ENCODE assay signal across 9 cellular contexts in genomic region chr17:78356163-78356713, GRCh38. TPM values are rescaled to one million over a fixed set of nuclear protein-coding genes. Genes with fewer than 3 reads are reported as not detected.
DNase-seq lines count a peak whose midpoint lies in the region; ATAC-seq, FAIRE-seq and TF ChIP-seq lines count a peak whose summit lies in the region.
"Had no signal": no experiment of that assay in that cellular context is flagged by ENCODE, and none has a peak within 500 bp of the region (broad histone marks: within the 10 kb centered on the region; RNA-seq: fewer than 3 reads in every experiment).

No MANE protein-coding gene starts in this region.

- no peak for TF ChIP-seq CTCF in Panc1 (IDR thresholded peaks at IDR 0.05)
- no peak for TF ChIP-seq CTCF in D721Med (IDR thresholded peaks at IDR 0.05; ENCODE audit: insufficient read depth, missing control alignments)

- CTCF ChIA-PET in Panc1 (lab: Charles Lee), result interaction anchor here (0.5 kb wide), 1 partner anchor 14 kb away, joined by 10 read pairs; no protein-coding TSS in a partner anchor

- ATAC-seq in GM18870 (IDR thresholded peaks at IDR 0.05; ENCODE audit: unreplicated experiment), result peak; percentile 62
- peak; percentile 43 for ATAC-seq in HG02943 (IDR thresholded peaks at IDR 0.05; ENCODE audit: low read depth, unreplicated experiment)
- no peak for ATAC-seq in Panc1

- no peaks in the 10 kb centered on the region for H3K27me3 ChIP-seq in Panc1 (ENCODE audit: control insufficient read depth, insufficient read depth, low read length)
- H3K27me3 ChIP-seq: ovary had no signal

- peaks cover 63% of the 10 kb centered on the region for H3K4me1 ChIP-seq in Panc1 (ENCODE audit: control insufficient read depth, insufficient read depth, low read length)

- in situ Hi-C loops in Panc1 (cut with HindIII; ENCODE audit: low pct_unique_long_range_greater_than_20kb, low sequenced_read_pairs), result no loop called here

- POLR2A ChIA-PET in Panc1 (lab: Charles Lee), result interaction anchor here (0.6 kb wide), 2 partner anchors 43 to 260 kb away, joined by 3 to 4 read pairs; no protein-coding TSS in a partner anchor

- no peak for FAIRE-seq in D721Med (lab: Jason Lieb, UNC)

- no TSS peak for BruUV-seq in Panc1 (replicated peaks; lab: Mats Ljungman, UMichigan)

- DNase-seq in Panc1 (ENCODE audit: low read depth, low spot score), result no peak
- DNase-seq in activated T-helper 1 cell treated with Interleukin-2 at 50 U/mL for 16 hours (ENCODE audit: low read depth), result peak; percentile 79
- peak; percentile 89 for DNase-seq in germinal center (ENCODE audit: low spot score)
- DNase-seq in stimulated activated CD4-positive, alpha-beta T cell treated with anti-CD3 and anti-CD28 coated beads, Interleukin-12 subunit alpha, Interleukin-12 subunit beta, amount 100 ng/mL, for 48 hours (ENCODE audit: low read depth in 2 of 3, low spot score in 1 of 3), result peak; percentile 83 to 91 (median 85)
- DNase-seq in NCI-H510A (lab: John Stamatoyannopoulos, UW), result no peak
- no peak for DNase-seq in D721Med (ENCODE audit: insufficient read length, low spot score)

- H3K36me3 ChIP-seq in Panc1 (ENCODE audit: control insufficient read depth, insufficient read depth, low read length), result peaks cover 10% of the 10 kb centered on the region; the same call in 1 of the 2 replicates
- H3K36me3 ChIP-seq: ovary had no signal

- peak overlapping the region; percentile 24 to 98 for H3K4me3 ChIP-seq in Panc1 (ENCODE audit: low read depth in 2 of 2, low read length in 2 of 2)
- H3K4me3 ChIP-seq: ovary had no signal

- no peaks in the 10 kb centered on the region for H3K9me3 ChIP-seq in Panc1 (ENCODE audit: control insufficient read depth, insufficient read depth, low read depth, low read length)
- H3K9me3 ChIP-seq: ovary had no signal

- intact Hi-C loops in Panc1 (cut with micrococcal nuclease; ENCODE audit: unreplicated experiment), result no loop called here

- H3K27ac ChIP-seq in Panc1 (ENCODE audit: low read length), result peak overlapping the region; percentile 98
- H3K27ac ChIP-seq: ovary had no signal

RNA-seq across cellular contexts. Expression of gene SOCS3, which starts 3.6 kb away (rescaled TPM):
- total RNA-seq in Panc1 (2021; ENCODE audit: unreplicated experiment), result 53.1 TPM
- 30.5 TPM for polyA plus RNA-seq in Panc1 (2012; ENCODE audit: insufficient read length)

RNA-seq across cellular contexts. Expression of gene PGS1, which starts 22.2 kb away (rescaled TPM):
- 47.5 TPM for total RNA-seq in Panc1 (2021; ENCODE audit: unreplicated experiment)
- 40.3 TPM for polyA plus RNA-seq in Panc1 (2012; ENCODE audit: insufficient read length)

Comparison
In these comparisons a context has a peak if more than half of its experiments do, and no peak if none do; other contexts are left out.
1. DNase-seq: peak in activated T-helper 1 cell treated with Interleukin-2 at 50 U/mL for 16 hours (single experiment), germinal center (single experiment) and stimulated activated CD4-positive, alpha-beta T cell treated with anti-CD3 and anti-CD28 coated beads, Interleukin-12 subunit alpha, Interleukin-12 subunit beta, amount 100 ng/mL, for 48 hours (3 of 3); none in Panc1 (single experiment), NCI-H510A (single experiment) and D721Med (single experiment).